1 cellular context compared by ENCODE assay signal in genomic region chr15:22710831-22711341, GRCh38.
TF ChIP-seq lines count a peak whose summit lies in the region.
"Not testable (repeated sequence)": the region's sequence is repeated elsewhere in the genome, so short reads cannot be mapped to it uniquely, and the experiment has no call there.

No MANE protein-coding gene starts in this region.

TF ChIP-seq in K562, 482 proteins besides CTCF, POLR2A, EP300 and RAD21 (continued from another document and continues in another):
- peak; percentile 34; the same call in 1 of the 2 replicates for TF ChIP-seq ZNF407 (IDR thresholded peaks at IDR 0.05; ENCODE audit: low read depth)
- peak; percentile 79; the same call in 1 of the 2 replicates for TF ChIP-seq ZKSCAN8 (CRISPR knock-in tag; IDR thresholded peaks at IDR 0.05)
- peak; percentile 91 for TF ChIP-seq ZNF175 (CRISPR knock-in tag; IDR thresholded peaks at IDR 0.05; ENCODE audit: low read depth)
- TF ChIP-seq BCOR (IDR thresholded peaks at IDR 0.05) = peak; percentile 51; the same call in 1 of the 2 replicates
- TF ChIP-seq L3MBTL2 (IDR thresholded peaks at IDR 0.05) = peak; percentile 50; the same call in 1 of the 2 replicates
- TF ChIP-seq PKNOX1 (IDR thresholded peaks at IDR 0.05) = 0 out of 2 replicates have a peak, but pooled peaks have one; percentile 19
- peak; percentile 89 for TF ChIP-seq ZNF584 (CRISPR knock-in tag; IDR thresholded peaks at IDR 0.05; ENCODE audit: low read depth)
- 0 out of 2 replicates have a peak, but pooled peaks have one; percentile 32 for TF ChIP-seq NBN (IDR thresholded peaks at IDR 0.05; ENCODE audit: low read depth)
- TF ChIP-seq BRD9 (IDR thresholded peaks at IDR 0.05; ENCODE audit: low read depth, partially characterized antibody) = peak; percentile 78
- 0 out of 2 replicates have a peak, but pooled peaks have one; percentile 37 for TF ChIP-seq ZNF398 (CRISPR knock-in tag; IDR thresholded peaks at IDR 0.05)
- 0 out of 2 replicates have a peak, but pooled peaks have one; percentile 7 for TF ChIP-seq THRB (CRISPR knock-in tag; conservative IDR thresholded peaks at IDR 0.05)
- peak; percentile 25; the same call in 1 of the 2 replicates for TF ChIP-seq PHB2 (IDR thresholded peaks at IDR 0.05; ENCODE audit: low read depth)
- TF ChIP-seq ETV1 (tag; conservative IDR thresholded peaks at IDR 0.05; ENCODE audit: low read depth) = peak; percentile 62
- peak; percentile 80; the same call in 1 of the 2 replicates for TF ChIP-seq ZNF589 (CRISPR knock-in tag; IDR thresholded peaks at IDR 0.05; ENCODE audit: low read depth)
- not testable (repeated sequence) for TF ChIP-seq ID3 (CRISPR knock-in tag; IDR thresholded peaks at IDR 0.05); ATF3 (CRISPR knock-in tag; conservative IDR thresholded peaks at IDR 0.05); ZNF740 (CRISPR knock-in tag; IDR thresholded peaks at IDR 0.05)
- TF ChIP-seq ID3 (tag; IDR thresholded peaks at IDR 0.05) = peak; percentile 67
- TF ChIP-seq POLR2B (IDR thresholded peaks at IDR 0.05; ENCODE audit: low read depth, partially characterized antibody) = peak; percentile 48
- peak; percentile 85 for TF ChIP-seq ARID1B (IDR thresholded peaks at IDR 0.05)
- TF ChIP-seq DMBX1 (CRISPR knock-in tag; IDR thresholded peaks at IDR 0.05; ENCODE audit: borderline replicate concordance) = peak; percentile 96
- peak; percentile 35 to 70 for TF ChIP-seq AFF1 (IDR thresholded peaks at IDR 0.05; ENCODE audit: low read depth in 1 of 2, partially characterized antibody in 2 of 2)
- TF ChIP-seq ZNF766 (CRISPR knock-in tag; conservative IDR thresholded peaks at IDR 0.05) = peak; percentile 63; the same call in 1 of the 2 replicates
- peak; percentile 72 for TF ChIP-seq C11orf30 (IDR thresholded peaks at IDR 0.05; ENCODE audit: low read depth)
- 0 out of 2 replicates have a peak, but pooled peaks have one; percentile 50 for TF ChIP-seq KLF1 (tag; IDR thresholded peaks at IDR 0.05)
- 0 out of 2 replicates have a peak, but pooled peaks have one; percentile 15 for TF ChIP-seq TCF3 (CRISPR knock-in tag; IDR thresholded peaks at IDR 0.05)
- TF ChIP-seq ATF3 (IDR thresholded peaks at IDR 0.05) = peak; percentile 70
- peak; percentile 90 for TF ChIP-seq TAF7 (tag; IDR thresholded peaks at IDR 0.05)
- TF ChIP-seq SNIP1 (IDR thresholded peaks at IDR 0.05; ENCODE audit: low read depth) = 0 out of 2 replicates have a peak, but pooled peaks have one; percentile 51
- TF ChIP-seq PYGO2 (tag; IDR thresholded peaks at IDR 0.05) = peak; percentile 84
- peak in 1 of 2 experiments; percentile 83; a peak in 2 of 4 replicates for TF ChIP-seq MLLT1 (IDR thresholded peaks at IDR 0.05)
- peak; percentile 95 for TF ChIP-seq THRA (IDR thresholded peaks at IDR 0.05)
- peak in 1 of 2 experiments; percentile 60; a peak in 1 of 4 replicates for TF ChIP-seq ZNF740 (tag; IDR thresholded peaks at IDR 0.05)
- TF ChIP-seq NCOR1 (IDR thresholded peaks at IDR 0.05) = peak; percentile 78
- TF ChIP-seq DDX20 (tag; IDR thresholded peaks at IDR 0.05; ENCODE audit: low read depth) = peak; percentile 91
- 0 out of 2 replicates have a peak, but pooled peaks have one; percentile 41 for TF ChIP-seq GATAD2A (IDR thresholded peaks at IDR 0.05)
